Comparison of ENCODE assay signal across 19 cellular contexts in the genomic region with DNA sequence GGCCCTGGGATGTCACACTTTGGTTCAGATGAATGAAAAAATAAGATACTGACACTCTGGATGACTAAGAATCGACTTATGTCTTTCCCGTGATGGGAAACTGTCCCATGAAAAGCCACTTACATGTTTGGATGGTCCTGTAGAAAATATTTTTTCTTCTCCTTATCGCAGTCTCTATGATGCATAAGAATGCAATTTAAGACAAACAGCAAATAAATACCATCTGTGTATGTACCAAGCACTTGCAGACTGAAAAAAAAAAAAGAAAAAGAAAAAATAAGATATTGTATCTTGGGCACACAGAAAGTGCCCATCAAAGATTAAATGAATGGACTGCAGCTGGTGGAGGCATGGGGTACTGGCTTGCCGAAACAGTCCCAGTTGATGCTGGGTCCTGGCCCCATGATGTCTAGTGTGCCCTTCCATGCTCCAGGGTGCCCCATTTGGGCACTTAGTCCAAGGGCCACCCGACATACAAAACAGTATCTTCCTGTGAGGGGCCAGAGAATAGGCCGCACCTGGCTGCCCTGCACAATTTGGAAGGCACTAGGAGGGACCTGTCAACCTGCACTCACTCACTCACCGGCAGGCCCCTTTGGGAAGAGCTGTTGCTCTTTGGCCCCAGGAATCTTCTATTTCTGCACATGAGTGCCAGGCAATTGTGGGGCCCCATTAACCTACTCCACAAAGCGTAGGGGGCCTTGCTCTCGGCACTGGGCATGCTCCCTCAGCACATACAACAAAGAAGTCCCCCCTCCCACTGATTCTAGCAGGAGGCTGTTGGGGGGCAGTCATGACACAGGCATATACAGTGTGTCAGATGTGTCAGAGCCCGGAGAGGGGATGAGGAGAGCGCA. TPM values are rescaled to one million over a fixed set of nuclear protein-coding genes. Genes with fewer than 3 reads are reported as not detected.
A peak's percentile ranks its signal among the peaks of the same experiment; 100 is the strongest.
DNase-seq lines count a peak whose midpoint lies in the region; ATAC-seq, FAIRE-seq and TF ChIP-seq lines count a peak whose summit lies in the region.
"Had no signal": no experiment of that assay in that cellular context is flagged by ENCODE, and none has a peak within 500 bp of the region (broad histone marks: within the 10 kb centered on the region; RNA-seq: fewer than 3 reads in every experiment).

No MANE protein-coding gene starts in this region.

- no peak for DNase-seq in HepG2 (ENCODE audit: low spot score)
- no peak for DNase-seq in right lobe of liver
- no peak for DNase-seq in activated CD8-positive, alpha-beta T cell treated with anti-CD3 and anti-CD28 coated beads, Interleukin-2, amount 10 ng/mL, durations not matched to agents 7 days and 5 days
- DNase-seq in mesothelial cell of epicardium (ENCODE audit: low spot score in 2 of 2, unreplicated experiment in 2 of 2) = no peak
- no peak for DNase-seq in NCI-H345 treated with DMSO at 0.1 percent for 48 hours (lab: John Stamatoyannopoulos, UW; ENCODE audit: unreplicated experiment)
- DNase-seq in DMS53 (lab: John Stamatoyannopoulos, UW) = no peak
- no peak for DNase-seq in cerebellar nuclear complex (lab: John Stamatoyannopoulos, UW)
- DNase-seq: activated CD4-positive, CD25-positive, alpha-beta regulatory T cell; BE2C; foreskin keratinocyte; lower lobe of right lung; NCI-H187 treated with DMSO at 0.1 percent for 48 hours; NCI-H526; occipital lobe had no signal

- H3K4me3 Mint-ChIP-seq in activated CD8-positive, alpha-beta T cell treated with anti-CD3 and anti-CD28 coated beads, Interleukin-2, amount 10 ng/mL, durations not matched to agents 7 days and 5 days = peak overlapping the region; percentile 61
- peak overlapping the region; percentile 54 for H3K4me3 Mint-ChIP-seq in mesothelial cell of epicardium

- no peak for TF ChIP-seq EP300 in HepG2 (IDR thresholded peaks at IDR 0.05; ENCODE audit: low read depth in 2 of 2, low read length in 2 of 2)
- no peak for TF ChIP-seq EP300 in HepG2 (CRISPR knock-in tag; IDR thresholded peaks at IDR 0.05; ENCODE audit: borderline replicate concordance)

- no peak overlapping the region for H3K27ac ChIP-seq in HepG2 (ENCODE audit: extremely low read length, insufficient read depth, low read length)
- no peak overlapping the region for H3K27ac ChIP-seq in right lobe of liver
- H3K27ac ChIP-seq: foreskin keratinocyte, lower lobe of right lung, skin epidermis had no signal

- H4K20me1 ChIP-seq in HepG2 (ENCODE audit: insufficient read depth, low read length) = peaks cover 20% of the 10 kb centered on the region

- no TSS peak for BruUV-seq in HepG2 (replicated peaks; lab: Mats Ljungman, UMichigan)

- H3K4me2 ChIP-seq in HepG2 (ENCODE audit: low read depth, low read length) = peak overlapping the region; percentile 46

- no peak for TF ChIP-seq RAD21 in HepG2 (CRISPR knock-in tag; IDR thresholded peaks at IDR 0.05)

- FAIRE-seq in HepG2 (lab: Jason Lieb, UNC) = no peak
- FAIRE-seq: bronchial epithelial cell, endometrium, RCC 7860 had no signal

- H3K9ac ChIP-seq in HepG2 (ENCODE audit: insufficient read depth, low read depth, low read length) = no peak overlapping the region

- no peak for TF ChIP-seq POLR2A in HepG2 (IDR thresholded peaks at IDR 0.05; ENCODE audit: insufficient read depth in 1 of 2, low read depth in 2 of 2, low read length in 2 of 2)
- no peak for TF ChIP-seq POLR2A in right lobe of liver (IDR thresholded peaks at IDR 0.05)

- intact Hi-C loops in HepG2 (cut with micrococcal nuclease; ENCODE audit: unreplicated experiment) = no loop called here
- intact Hi-C loops in right lobe of liver (cut with DNase I) = no loop called here

- H3K4me1 Mint-ChIP-seq in activated CD8-positive, alpha-beta T cell treated with anti-CD3 and anti-CD28 coated beads, Interleukin-2, amount 10 ng/mL, durations not matched to agents 7 days and 5 days (ENCODE audit: low read depth) = peaks cover 46% of the 10 kb centered on the region
- H3K4me1 Mint-ChIP-seq in mesothelial cell of epicardium = peaks cover 19% of the 10 kb centered on the region

- H3K9me3 Mint-ChIP-seq in activated CD8-positive, alpha-beta T cell treated with anti-CD3 and anti-CD28 coated beads, Interleukin-2, amount 10 ng/mL, durations not matched to agents 7 days and 5 days (ENCODE audit: insufficient read depth) = no peaks in the 10 kb centered on the region
- no peaks in the 10 kb centered on the region for H3K9me3 Mint-ChIP-seq in mesothelial cell of epicardium

- peaks cover 57% of the 10 kb centered on the region for H3K4me1 ChIP-seq in HepG2 (ENCODE audit: insufficient read depth, low read length)
- peaks cover 0 to 26% (median 11%) of the 10 kb centered on the region in 4 donors for H3K4me1 ChIP-seq in right lobe of liver
- H3K4me1 ChIP-seq: BE2C had no signal

- H3K36me3 Mint-ChIP-seq in activated CD8-positive, alpha-beta T cell treated with anti-CD3 and anti-CD28 coated beads, Interleukin-2, amount 10 ng/mL, durations not matched to agents 7 days and 5 days (ENCODE audit: low read depth) = peaks cover 12% of the 10 kb centered on the region
- H3K36me3 Mint-ChIP-seq in mesothelial cell of epicardium = no peaks in the 10 kb centered on the region

- no peaks in the 10 kb centered on the region for H3K9me3 ChIP-seq in HepG2 (ENCODE audit: low read length)
- H3K9me3 ChIP-seq in right lobe of liver = no peaks in the 10 kb centered on the region
- H3K9me3 ChIP-seq: BE2C, lower lobe of right lung had no signal

- CTCF ChIA-PET in HepG2 (lab: Yijun Ruan, JAX; ENCODE audit: low intra/inter-chr PET ratio, low total read pairs) = no interaction called here
- CTCF ChIA-PET in activated CD8-positive, alpha-beta T cell treated with anti-CD3 and anti-CD28 coated beads, Interleukin-2, amount 10 ng/mL, durations not matched to agents 7 days and 5 days (lab: Charles Lee) = interaction anchor here (1.0 kb wide), 1 partner anchor 25 kb away, joined by 3 read pairs; no protein-coding TSS in a partner anchor

- in situ Hi-C loops in HepG2 (cut with HindIII; ENCODE audit: extremely low pct_ligation_motif_present, low pct_unique_long_range_greater_than_20kb) = no loop called here

- H3K79me2 ChIP-seq in HepG2 (ENCODE audit: insufficient read depth, low read length) = peaks cover 21% of the 10 kb centered on the region

- H3K27ac Mint-ChIP-seq in activated CD8-positive, alpha-beta T cell treated with anti-CD3 and anti-CD28 coated beads, Interleukin-2, amount 10 ng/mL, durations not matched to agents 7 days and 5 days = peak overlapping the region; percentile 32
- H3K27ac Mint-ChIP-seq in mesothelial cell of epicardium = no peak overlapping the region

- H3K27me3 Mint-ChIP-seq in activated CD8-positive, alpha-beta T cell treated with anti-CD3 and anti-CD28 coated beads, Interleukin-2, amount 10 ng/mL, durations not matched to agents 7 days and 5 days (ENCODE audit: low read depth) = peaks cover 20% of the 10 kb centered on the region
- H3K27me3 Mint-ChIP-seq in mesothelial cell of epicardium (ENCODE audit: low read depth) = peaks cover 60% of the 10 kb centered on the region

- TF ChIP-seq CTCF in HepG2 (CRISPR knock-in tag; IDR thresholded peaks at IDR 0.05) = no peak
- TF ChIP-seq CTCF in right lobe of liver (IDR thresholded peaks at IDR 0.05) = no peak
- TF ChIP-seq CTCF in mesothelial cell of epicardium (IDR thresholded peaks at IDR 0.05; ENCODE audit: unreplicated experiment) = no peak

- no peak for ATAC-seq in HepG2
- no peak for ATAC-seq in right lobe of liver
- no peak for ATAC-seq in activated CD8-positive, alpha-beta T cell treated with anti-CD3 and anti-CD28 coated beads, Interleukin-2, amount 10 ng/mL, durations not matched to agents 7 days and 5 days
- no peak for ATAC-seq in GM21381 (IDR thresholded peaks at IDR 0.05; ENCODE audit: unreplicated experiment)
- ATAC-seq: foreskin keratinocyte, lower lobe of right lung had no signal

- no peaks in the 10 kb centered on the region for H3K36me3 ChIP-seq in HepG2 (replicated peaks in 1 of 2; ENCODE audit: control insufficient read depth in 1 of 2, insufficient read depth in 2 of 2, low read length in 2 of 2)
- H3K36me3 ChIP-seq in right lobe of liver = no peaks in the 10 kb centered on the region
- H3K36me3 ChIP-seq: BE2C, lower lobe of right lung had no signal

- no peak overlapping the region for H2AFZ ChIP-seq in HepG2 (ENCODE audit: low read length)

- 43% methylated on average over 7 of the region's 11 CpGs for WGBS in HepG2 (ENCODE audit: low lambda C conversion rate)
- 73% methylated on average over 6 of the region's 11 CpGs for WGBS in right lobe of liver (ENCODE audit: insufficient coverage, low coverage, low lambda C conversion rate, missing lambda C conversion rate)

- peak overlapping the region in 1 of 3 experiments; percentile 3; a peak in 1 of 6 replicates for H3K4me3 ChIP-seq in HepG2 (replicated peaks in 1 of 3; ENCODE audit: insufficient read depth in 1 of 3, low read depth in 2 of 3, low read length in 3 of 3)
- H3K4me3 ChIP-seq in right lobe of liver = no peak overlapping the region
- H3K4me3 ChIP-seq: lower lobe of right lung, skin epidermis had no signal

- POLR2A ChIA-PET in HepG2 (lab: Yijun Ruan, JAX) = interaction anchor here (1.6 kb wide), 1 partner anchor 116 kb away, joined by 4 read pairs; no protein-coding TSS in a partner anchor
- POLR2A ChIA-PET in activated CD8-positive, alpha-beta T cell treated with anti-CD3 and anti-CD28 coated beads, Interleukin-2, amount 10 ng/mL, durations not matched to agents 7 days and 5 days (lab: Charles Lee) = interaction anchor here (1.1 to 1.6 kb wide), 3 partner anchors 8 to 25 kb away, joined by 3 to 7 read pairs (median 3); no protein-coding TSS in a partner anchor

- H3K27me3 ChIP-seq in HepG2 (ENCODE audit: control insufficient read depth in 1 of 2, insufficient read depth in 2 of 2, low read length in 2 of 2) = peaks cover 12 to 33% of the 10 kb centered on the region in 2 experiments
- peaks cover 0 to 5% of the 10 kb centered on the region in 2 donors for H3K27me3 ChIP-seq in right lobe of liver

RNA-seq across cellular contexts. Expression of gene ZBED4, which starts 2.5 kb away (rescaled TPM):
- total RNA-seq in HepG2 (2016; rRNA removed; fragmentation: Illumina TruSeq; extraction: Trizol) = 9.6 and 11.9 TPM in 2 replicates
- 0.91 and 1.3 TPM in 2 replicates for total RNA-seq in HepG2 (2016; cell fraction: cytosol; rRNA removed; fragmentation: Illumina TruSeq; extraction: Trizol; ENCODE audit: low read depth)
- total RNA-seq in HepG2 (2016; cell fraction: insoluble cytoplasmic fraction; rRNA removed; fragmentation: Illumina TruSeq; extraction: Trizol) = 9.6 and 9.7 TPM in 2 replicates
- total RNA-seq in HepG2 (2016; cell fraction: membrane; rRNA removed; fragmentation: Illumina TruSeq; extraction: Trizol) = 5.5 TPM in 2 replicates
- 8.0 and 9.8 TPM in 2 replicates for total RNA-seq in HepG2 (2016; cell fraction: nucleus; rRNA removed; fragmentation: Illumina TruSeq; extraction: Trizol)
- 5.4 and 6.0 TPM in 2 replicates for polyA plus RNA-seq in HepG2 (2011; rRNA removed)
- polyA plus RNA-seq in HepG2 (2011; cell fraction: cytosol; rRNA removed) = 4.8 and 5.6 TPM in 2 replicates
- polyA plus RNA-seq in HepG2 (2011; cell fraction: nucleus; rRNA removed) = 9.9 and 11.1 TPM in 2 replicates
- polyA plus RNA-seq in HepG2 (2012) = 9.9 and 11.2 TPM in 2 replicates
- 0.43 and 0.49 TPM in 2 replicates for polyA plus RNA-seq in HepG2 (2016; cell fraction: cytosol; fragmentation: Illumina TruSeq; extraction: Trizol; ENCODE audit: low read depth)
- 9.0 and 10.5 TPM in 2 replicates for polyA plus RNA-seq in HepG2 (2016; cell fraction: insoluble cytoplasmic fraction; fragmentation: Illumina TruSeq; extraction: Trizol; ENCODE audit: low read depth)
- 2.4 and 2.7 TPM in 2 replicates for polyA plus RNA-seq in HepG2 (2016; cell fraction: membrane; fragmentation: Illumina TruSeq; extraction: Trizol; ENCODE audit: low read depth)
- polyA plus RNA-seq in HepG2 (2016; cell fraction: nucleus; fragmentation: Illumina TruSeq; extraction: Trizol; ENCODE audit: insufficient read depth, low read depth) = 13.2 and 13.5 TPM in 2 replicates
- polyA minus RNA-seq in HepG2 (2011; rRNA and poly(A)+ RNA removed; ENCODE audit: low replicate concordance) = 7.8 and 12.8 TPM in 2 replicates
- 8.8 and 10.3 TPM in 2 replicates for polyA minus RNA-seq in HepG2 (2011; cell fraction: cytosol; rRNA and poly(A)+ RNA removed)
- polyA minus RNA-seq in HepG2 (2011; cell fraction: nucleus; rRNA and poly(A)+ RNA removed) = 12.1 and 13.2 TPM in 2 replicates
- 1 to 10 TPM; 4.1 to 9.3 (median 5.2) TPM for total RNA-seq in right lobe of liver
- total RNA-seq in activated CD8-positive, alpha-beta T cell treated with anti-CD3 and anti-CD28 coated beads, Interleukin-2, amount 10 ng/mL, durations not matched to agents 7 days and 5 days = 10 to 100 TPM; 19.4 to 19.6 TPM
- total RNA-seq in mesothelial cell of epicardium = 32.3 to 33.3 TPM (median 32.6 TPM) in 3 replicates

RNA-seq across cellular contexts. Expression of gene BRD1, which starts 23.5 kb away (rescaled TPM):
- 6.6 and 12.0 TPM in 2 replicates for total RNA-seq in HepG2 (2016; rRNA removed; fragmentation: Illumina TruSeq; extraction: Trizol)
- 6.1 and 7.5 TPM in 2 replicates for total RNA-seq in HepG2 (2016; cell fraction: cytosol; rRNA removed; fragmentation: Illumina TruSeq; extraction: Trizol; ENCODE audit: low read depth)
- 6.3 and 13.3 TPM in 2 replicates for total RNA-seq in HepG2 (2016; cell fraction: insoluble cytoplasmic fraction; rRNA removed; fragmentation: Illumina TruSeq; extraction: Trizol)
- total RNA-seq in HepG2 (2016; cell fraction: membrane; rRNA removed; fragmentation: Illumina TruSeq; extraction: Trizol) = 6.7 and 8.2 TPM in 2 replicates
- total RNA-seq in HepG2 (2016; cell fraction: nucleus; rRNA removed; fragmentation: Illumina TruSeq; extraction: Trizol) = 14.2 and 15.7 TPM in 2 replicates
- 5.1 and 6.4 TPM in 2 replicates for polyA plus RNA-seq in HepG2 (2011; rRNA removed)
- polyA plus RNA-seq in HepG2 (2011; cell fraction: cytosol; rRNA removed) = 3.8 and 3.9 TPM in 2 replicates
- 29.0 and 31.0 TPM in 2 replicates for polyA plus RNA-seq in HepG2 (2011; cell fraction: nucleus; rRNA removed)
- 14.8 and 16.2 TPM in 2 replicates for polyA plus RNA-seq in HepG2 (2012)
- polyA plus RNA-seq in HepG2 (2016; cell fraction: cytosol; fragmentation: Illumina TruSeq; extraction: Trizol; ENCODE audit: low read depth) = 0.67 and 0.95 TPM in 2 replicates
- 8.8 and 10.0 TPM in 2 replicates for polyA plus RNA-seq in HepG2 (2016; cell fraction: insoluble cytoplasmic fraction; fragmentation: Illumina TruSeq; extraction: Trizol; ENCODE audit: low read depth)
- 2.6 and 3.2 TPM in 2 replicates for polyA plus RNA-seq in HepG2 (2016; cell fraction: membrane; fragmentation: Illumina TruSeq; extraction: Trizol; ENCODE audit: low read depth)
- 28.8 and 30.8 TPM in 2 replicates for polyA plus RNA-seq in HepG2 (2016; cell fraction: nucleus; fragmentation: Illumina TruSeq; extraction: Trizol; ENCODE audit: insufficient read depth, low read depth)
- polyA minus RNA-seq in HepG2 (2011; rRNA and poly(A)+ RNA removed; ENCODE audit: low replicate concordance) = 4.2 and 8.4 TPM in 2 replicates
- polyA minus RNA-seq in HepG2 (2011; cell fraction: cytosol; rRNA and poly(A)+ RNA removed) = 7.6 and 8.3 TPM in 2 replicates
- polyA minus RNA-seq in HepG2 (2011; cell fraction: nucleus; rRNA and poly(A)+ RNA removed) = 29.1 and 32.0 TPM in 2 replicates
- 10 to 100 TPM in 5 of 6 experiments, 1 to 10 TPM in 1; 9.3 to 17.8 (median 11.6) TPM for total RNA-seq in right lobe of liver
- 10 to 100 TPM; 43.0 to 44.3 TPM for total RNA-seq in activated CD8-positive, alpha-beta T cell treated with anti-CD3 and anti-CD28 coated beads, Interleukin-2, amount 10 ng/mL, durations not matched to agents 7 days and 5 days
- total RNA-seq in mesothelial cell of epicardium = 60.3 to 65.0 TPM (median 64.1 TPM) in 3 replicates
